ENCODE assay signal across 8 cellular contexts in the genomic region with DNA sequence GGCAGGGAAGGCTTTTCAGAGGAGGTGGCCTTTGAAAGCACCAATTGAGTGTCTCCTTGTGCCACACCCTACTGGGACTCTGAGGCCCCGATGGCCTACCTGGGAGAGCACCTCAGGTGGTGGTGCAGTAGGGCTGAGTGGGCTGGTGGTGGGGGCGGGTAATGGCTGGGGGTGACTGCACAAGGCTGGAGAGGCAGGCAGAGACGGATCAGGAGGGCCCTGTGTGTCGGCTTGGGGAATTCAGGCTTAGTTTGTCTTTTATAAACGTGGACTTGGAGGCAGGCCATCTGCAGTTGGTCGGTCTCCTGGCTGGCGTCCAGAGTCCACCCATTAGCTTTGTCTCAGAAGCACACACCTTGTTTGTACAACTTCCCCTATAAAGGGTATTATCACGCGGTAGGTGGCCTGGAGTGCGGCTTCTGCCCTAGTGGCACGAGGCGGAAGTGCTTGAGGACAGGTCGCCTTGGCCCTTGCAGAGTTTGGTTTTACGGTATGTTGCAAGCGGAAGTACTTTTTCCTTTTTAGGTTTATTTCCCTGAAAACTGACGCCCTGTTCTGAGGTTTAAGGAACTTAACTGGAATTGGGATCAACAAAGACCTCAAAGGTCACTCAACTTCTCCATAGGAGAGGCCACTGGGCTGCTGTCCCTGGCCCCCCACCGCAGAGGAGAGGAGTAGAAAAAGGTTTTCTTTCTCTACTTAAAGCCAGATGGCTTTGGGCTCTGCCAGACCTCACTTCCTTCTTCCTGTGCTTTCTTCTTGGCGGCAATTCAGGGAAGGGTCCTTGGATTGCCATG. TPM values are rescaled to one million over a fixed set of nuclear protein-coding genes. Genes with fewer than 3 reads are reported as not detected.
DNase-seq lines count a peak whose midpoint lies in the region; ATAC-seq and TF ChIP-seq lines count a peak whose summit lies in the region.

No MANE protein-coding gene starts in this region.

- in situ Hi-C loops in Caki2 (cut with HindIII; ENCODE audit: low pct_unique_long_range_greater_than_20kb, low sequenced_read_pairs) = no loop called here

- DNase-seq in Caki2 (ENCODE audit: low read depth) = peak; percentile 88
- peak; percentile 92 to 95 for DNase-seq in Kasumi-1 (lab: John Stamatoyannopoulos, UW)
- no peak for DNase-seq in chondrocyte (ENCODE audit: low spot score)
- peak; percentile 93 for DNase-seq in lower lobe of right lung
- peak; percentile 60 for DNase-seq in testis

- H3K4me3 Mint-ChIP-seq in chondrocyte (ENCODE audit: unreplicated experiment) = no peak overlapping the region

- WGBS in testis, 2 donors = 40 to 51% methylated on average over 18 of the region's 18 CpGs

- no peak overlapping the region for H3K27ac Mint-ChIP-seq in chondrocyte (ENCODE audit: unreplicated experiment)

- no peaks in the 10 kb centered on the region for H3K36me3 ChIP-seq in lower lobe of right lung
- H3K36me3 ChIP-seq in testis (ENCODE audit: low read depth, missing control alignments) = no peaks in the 10 kb centered on the region

- TF ChIP-seq CTCF in chondrocyte (IDR thresholded peaks at IDR 0.05) (peak; percentile 68), lower lobe of right lung (IDR thresholded peaks at IDR 0.05) (peak; percentile 67), testis (IDR thresholded peaks at IDR 0.05) (peak; percentile 32 to 57 (median 47))

- peaks cover 23% of the 10 kb centered on the region for H3K4me1 Mint-ChIP-seq in chondrocyte (ENCODE audit: low read depth)

- peak; percentile 69 for ATAC-seq in GM21447 (IDR thresholded peaks at IDR 0.05; ENCODE audit: unreplicated experiment)
- peak; percentile 60 for ATAC-seq in SK-N-SH treated with all-trans-retinoic acid at 6 μM for 48 hours
- ATAC-seq in lower lobe of right lung = peak; percentile 87 to 89
- no peak for ATAC-seq in GM18858 (IDR thresholded peaks at IDR 0.05; ENCODE audit: unreplicated experiment)

- no peak for TF ChIP-seq POLR2A in testis (IDR thresholded peaks at IDR 0.05)

- H3K4me3 ChIP-seq in lower lobe of right lung = peak overlapping the region; percentile 11
- no peak overlapping the region for H3K4me3 ChIP-seq in testis

- peaks cover 71% of the 10 kb centered on the region for H3K4me1 ChIP-seq in lower lobe of right lung
- H3K4me1 ChIP-seq in testis = peaks cover 22% of the 10 kb centered on the region

- peak overlapping the region; percentile 84 for H3K27ac ChIP-seq in lower lobe of right lung
- H3K27ac ChIP-seq in testis = peak overlapping the region in 1 of 2 donors; percentile 36

- H3K9me3 ChIP-seq in lower lobe of right lung = no peaks in the 10 kb centered on the region
- H3K9me3 ChIP-seq in testis = no peaks in the 10 kb centered on the region

- intact Hi-C loops in lower lobe of right lung (cut with DNase I) = no loop called here
- intact Hi-C loops in testis (cut with DNase I; ENCODE audit: low total_unique reads) = no loop called here

- H3K36me3 Mint-ChIP-seq in chondrocyte (ENCODE audit: low read depth) = no peaks in the 10 kb centered on the region

- no peaks in the 10 kb centered on the region for H3K9me3 Mint-ChIP-seq in chondrocyte (ENCODE audit: low read depth)

- H3K27me3 ChIP-seq in lower lobe of right lung (ENCODE audit: low read depth) (no peaks in the 10 kb centered on the region), testis (no peaks in the 10 kb centered on the region)

- H3K27me3 Mint-ChIP-seq in chondrocyte (ENCODE audit: low read depth) = no peaks in the 10 kb centered on the region

TF ChIP-seq in SK-N-SH treated with all-trans-retinoic acid at 6 μM for 48 hours, 23 proteins besides CTCF, POLR2A, EP300 and RAD21:
- TF ChIP-seq CSDC2 (CRISPR knock-in tag; IDR thresholded peaks at IDR 0.05) (no peak), OSR1 (CRISPR knock-in tag; IDR thresholded peaks at IDR 0.05) (no peak), ARNTL (CRISPR knock-in tag; IDR thresholded peaks at IDR 0.05; ENCODE audit: borderline replicate concordance, low read depth) (no peak), ZNF565 (CRISPR knock-in tag; conservative IDR thresholded peaks at IDR 0.05; ENCODE audit: low read depth) (no peak), ZFP30 (CRISPR knock-in tag; IDR thresholded peaks at IDR 0.05) (no peak)

RNA-seq across cellular contexts. Expression of a gene that starts 8.0 kb away (rescaled TPM):
- total RNA-seq in Caki2 (2014; rRNA removed; shearing (Covaris generic); ENCODE audit: low replicate concordance) = 78.4 and 80.6 TPM in 2 replicates
- total RNA-seq in chondrocyte (24.2 to 29.1 TPM (median 25.2 TPM) in 3 replicates), lower lobe of right lung (60.7 TPM), testis (10 to 100 TPM; 87.6 to 98.8 TPM)
- polyA plus RNA-seq in testis (ENCODE audit: insufficient read depth, low read depth, low replicate concordance) = 78.0 TPM
